ENCODE assay signal across 19 cellular contexts in the genomic region with DNA sequence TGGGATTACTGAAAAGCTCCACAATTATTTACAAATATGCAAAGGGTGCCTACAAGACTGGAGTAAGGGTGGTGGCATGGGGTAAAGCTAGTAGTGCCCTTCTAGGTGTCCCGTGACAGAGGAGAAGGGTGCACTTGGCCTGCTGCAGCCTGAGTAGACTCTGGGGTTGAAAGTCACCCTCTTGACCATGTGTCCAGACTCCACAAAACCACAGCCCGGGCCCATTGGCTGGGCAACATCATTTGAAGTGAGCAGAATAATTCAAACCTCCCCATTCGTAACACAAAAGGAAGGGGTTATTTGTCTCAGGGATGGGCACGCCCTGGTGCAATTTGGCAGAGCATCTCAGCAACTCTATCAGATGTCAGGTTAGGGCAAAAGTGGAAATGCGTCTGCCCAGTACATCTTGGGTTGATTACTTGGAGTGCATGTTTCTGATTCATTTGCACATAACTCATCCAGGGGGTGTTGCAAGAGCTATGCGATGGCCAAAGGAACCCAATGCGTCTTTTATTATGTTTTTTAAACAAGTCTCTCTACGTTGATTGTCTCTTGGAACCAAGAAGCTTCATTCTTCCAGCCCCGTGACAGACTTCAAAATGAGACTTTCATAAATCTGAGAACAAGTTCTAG. TPM values are rescaled to one million over a fixed set of nuclear protein-coding genes. Genes with fewer than 3 reads are reported as not detected.
A peak's percentile ranks its signal among the peaks of the same experiment; 100 is the strongest.
DNase-seq lines count a peak whose midpoint lies in the region; ATAC-seq lines count a peak whose summit lies in the region.
"Had no signal": no experiment of that assay in that cellular context is flagged by ENCODE, and none has a peak within 500 bp of the region (broad histone marks: within the 10 kb centered on the region; RNA-seq: fewer than 3 reads in every experiment).

No MANE protein-coding gene starts in this region.

- intact Hi-C loops in sciatic nerve (cut with DNase I) = no loop called here

- DNase-seq in AG08396 (ENCODE audit: low spot score) (peak; percentile 17), GM04504 (ENCODE audit: low read depth) (peak; percentile 13), fibroblast of gingiva (ENCODE audit: low read depth) (peak; percentile 95), sciatic nerve (ENCODE audit: low spot score) (no peak), SW 1271 (lab: John Stamatoyannopoulos, UW) (no peak), NOMO-1 treated with dmso at 0.1 percent for 144 hours (lab: John Stamatoyannopoulos, UW; ENCODE audit: unreplicated experiment) (no peak), anterior cingulate cortex (lab: John Stamatoyannopoulos, UW) (no peak)
- DNase-seq: CD4-positive, alpha-beta memory T cell; DMS79 treated with DMSO at 0.1 percent for 48 hours; GDM1; MG63; NCI-H1092 treated with DMSO at 0.1 percent for 48 hours; NCI-H187; NCI-H69; PC-3 had no signal

- ATAC-seq in sciatic nerve (peak; percentile 89), GM19324 (IDR thresholded peaks at IDR 0.05; ENCODE audit: low FRiP score, unreplicated experiment) (no peak)
- ATAC-seq: PC-3, Right ventricle myocardium inferior had no signal

RNA-seq across cellular contexts. Expression of gene ISM1, which starts 56.7 kb away (rescaled TPM):
- total RNA-seq in sciatic nerve = 24.1 TPM
- total RNA-seq: A172, B cell, PC-3 had no signal

Comparison
In these comparisons a context has a peak if more than half of its experiments do, and no peak if none do; other contexts are left out.
1. DNase-seq: peak in AG08396 (single experiment), GM04504 (single experiment) and fibroblast of gingiva (single experiment); none in sciatic nerve (single experiment), SW 1271 (0 of 2), NOMO-1 treated with dmso at 0.1 percent for 144 hours (single experiment) and anterior cingulate cortex (0 of 58).